In genomic region chr2:200469708-200470600, GRCh38 we compare ENCODE assay signal across 11 cellular contexts. TPM values are rescaled to one million over a fixed set of nuclear protein-coding genes. Genes with fewer than 3 reads are reported as not detected.
DNase-seq lines count a peak whose midpoint lies in the region; TF ChIP-seq lines count a peak whose summit lies in the region.
"Had no signal": no experiment of that assay in that cellular context is flagged by ENCODE, and none has a peak within 500 bp of the region (broad histone marks: within the 10 kb centered on the region; RNA-seq: fewer than 3 reads in every experiment).

No MANE protein-coding gene starts in this region.

- no peak overlapping the region for H3K4me3 Mint-ChIP-seq in activated CD4-positive, alpha-beta T cell treated with anti-CD3 and anti-CD28 coated beads, Interleukin-2, amount 10 ng/mL, durations not matched to agents 7 days and 5 days
- no peak overlapping the region for H3K4me3 Mint-ChIP-seq in type B pancreatic cell
- H3K4me3 Mint-ChIP-seq: activated naive CD4-positive, alpha-beta T cell treated with anti-CD3 and anti-CD28 coated beads, Interleukin-2, amount 50 U/mL, for 24 hours; stimulated activated naive B cell treated with anti-CD40 and anti-IgM and Interleukin-4, amounts not matched to agents 10 μg/mL and 1 μg/mL and 100 μg/mL, for 72 hours had no signal

- CTCF ChIA-PET in activated CD4-positive, alpha-beta T cell treated with anti-CD3 and anti-CD28 coated beads, Interleukin-2, amount 10 ng/mL, durations not matched to agents 7 days and 5 days (lab: Charles Lee), result interaction anchor here (1.2 to 1.8 kb wide), 4 partner anchors 10 to 484 kb away, joined by 3 to 5 read pairs (median 4); no protein-coding TSS in a partner anchor
- CTCF ChIA-PET in HEK293T (lab: Yijun Ruan, JAX), result interaction anchor here (0.6 to 1.9 kb wide), 4 partner anchors 11 to 496 kb away, joined by 3 to 8 read pairs (median 4); no protein-coding TSS in a partner anchor

- no peak overlapping the region for H3K4me3 ChIP-seq in muscle layer of duodenum (ENCODE audit: low read depth in 1 of 2, low read length in 2 of 2)

- H3K27ac Mint-ChIP-seq in activated CD4-positive, alpha-beta T cell treated with anti-CD3 and anti-CD28 coated beads, Interleukin-2, amount 10 ng/mL, durations not matched to agents 7 days and 5 days, result peak overlapping the region; percentile 7
- H3K27ac Mint-ChIP-seq in type B pancreatic cell, result peak overlapping the region; percentile 10
- H3K27ac Mint-ChIP-seq: stimulated activated naive B cell treated with anti-CD40 and anti-IgM and Interleukin-4, amounts not matched to agents 10 μg/mL and 1 μg/mL and 100 μg/mL, for 72 hours had no signal

- H3K27me3 ChIP-seq in muscle layer of duodenum (ENCODE audit: low read depth, low read length), result no peaks in the 10 kb centered on the region

- peaks cover 22 to 40% of the 10 kb centered on the region in 2 donors for H3K36me3 ChIP-seq in muscle layer of duodenum (ENCODE audit: control insufficient read depth in 1 of 2, insufficient read depth in 2 of 2, low read length in 2 of 2)

- peaks cover 45% of the 10 kb centered on the region for H3K4me1 Mint-ChIP-seq in activated CD4-positive, alpha-beta T cell treated with anti-CD3 and anti-CD28 coated beads, Interleukin-2, amount 10 ng/mL, durations not matched to agents 7 days and 5 days
- H3K4me1 Mint-ChIP-seq in type B pancreatic cell (ENCODE audit: unreplicated experiment), result peaks cover 35% of the 10 kb centered on the region

- H3K27me3 Mint-ChIP-seq in activated CD4-positive, alpha-beta T cell treated with anti-CD3 and anti-CD28 coated beads, Interleukin-2, amount 10 ng/mL, durations not matched to agents 7 days and 5 days, result no peaks in the 10 kb centered on the region
- H3K27me3 Mint-ChIP-seq in type B pancreatic cell, result no peaks in the 10 kb centered on the region
- H3K27me3 Mint-ChIP-seq: activated naive CD4-positive, alpha-beta T cell treated with anti-CD3 and anti-CD28 coated beads, Interleukin-2, amount 50 U/mL, for 24 hours; naive thymus-derived CD4-positive, alpha-beta T cell; stimulated activated naive B cell treated with anti-CD40 and anti-IgM and Interleukin-4, amounts not matched to agents 10 μg/mL and 1 μg/mL and 100 μg/mL, for 72 hours had no signal

- TF ChIP-seq CTCF in type B pancreatic cell (conservative IDR thresholded peaks at IDR 0.05), result no peak

- DNase-seq in activated CD4-positive, alpha-beta T cell treated with anti-CD3 and anti-CD28 coated beads, Interleukin-2, amount 10 ng/mL, durations not matched to agents 7 days and 5 days, result no peak
- DNase-seq in activated CD4-positive, alpha-beta T cell treated with anti-CD3 and anti-CD28 coated beads, Interleukin-2, amount 50 U/mL, for 4 hours, result no peak
- DNase-seq in foreskin melanocyte, result peak; percentile 66
- no peak for DNase-seq in type B pancreatic cell (ENCODE audit: extremely low spot score, unreplicated experiment)
- DNase-seq in SKM-1 treated with dmso at 0.1 percent for 144 hours (lab: John Stamatoyannopoulos, UW; ENCODE audit: unreplicated experiment), result no peak
- no peak for DNase-seq in HEK293T (ENCODE audit: extremely low spot score)
- no peak for DNase-seq in NCI-H1092 treated with DMSO at 0.1 percent for 48 hours (lab: John Stamatoyannopoulos, UW)
- DNase-seq: naive thymus-derived CD4-positive, alpha-beta T cell; stimulated activated naive B cell treated with anti-CD40 and anti-IgM and Interleukin-4, amounts not matched to agents 10 μg/mL and 1 μg/mL and 100 μg/mL, for 72 hours had no signal

- peaks cover 0 to 15% of the 10 kb centered on the region in 2 donors for H3K4me1 ChIP-seq in muscle layer of duodenum (ENCODE audit: control insufficient read depth in 1 of 2, insufficient read depth in 2 of 2, low read length in 2 of 2)

- H3K27ac ChIP-seq in muscle layer of duodenum (ENCODE audit: low read length), result peak overlapping the region; percentile 53

- H3K9me3 Mint-ChIP-seq in activated CD4-positive, alpha-beta T cell treated with anti-CD3 and anti-CD28 coated beads, Interleukin-2, amount 10 ng/mL, durations not matched to agents 7 days and 5 days, result no peaks in the 10 kb centered on the region
- no peaks in the 10 kb centered on the region for H3K9me3 Mint-ChIP-seq in type B pancreatic cell
- H3K9me3 Mint-ChIP-seq: activated naive CD4-positive, alpha-beta T cell treated with anti-CD3 and anti-CD28 coated beads, Interleukin-2, amount 50 U/mL, for 24 hours; stimulated activated naive B cell treated with anti-CD40 and anti-IgM and Interleukin-4, amounts not matched to agents 10 μg/mL and 1 μg/mL and 100 μg/mL, for 72 hours had no signal

- no peaks in the 10 kb centered on the region for H3K9me3 ChIP-seq in muscle layer of duodenum (ENCODE audit: control insufficient read depth in 1 of 2, low read length in 2 of 2)

- POLR2A ChIA-PET in activated CD4-positive, alpha-beta T cell treated with anti-CD3 and anti-CD28 coated beads, Interleukin-2, amount 10 ng/mL, durations not matched to agents 7 days and 5 days (lab: Charles Lee), result no interaction called here
- POLR2A ChIA-PET in HEK293T (lab: Yijun Ruan, JAX), result no interaction called here

- H3K36me3 Mint-ChIP-seq in activated CD4-positive, alpha-beta T cell treated with anti-CD3 and anti-CD28 coated beads, Interleukin-2, amount 10 ng/mL, durations not matched to agents 7 days and 5 days (ENCODE audit: low read depth), result peaks cover 52% of the 10 kb centered on the region
- H3K36me3 Mint-ChIP-seq in type B pancreatic cell, result peaks cover 53% of the 10 kb centered on the region
- H3K36me3 Mint-ChIP-seq: activated naive CD4-positive, alpha-beta T cell treated with anti-CD3 and anti-CD28 coated beads, Interleukin-2, amount 50 U/mL, for 24 hours; stimulated activated naive B cell treated with anti-CD40 and anti-IgM and Interleukin-4, amounts not matched to agents 10 μg/mL and 1 μg/mL and 100 μg/mL, for 72 hours had no signal

TF ChIP-seq in HEK293T, 16 proteins besides CTCF, POLR2A, EP300 and RAD21:
- TF ChIP-seq TARDBP (IDR thresholded peaks at IDR 0.05) (no peak), PKNOX1 (IDR thresholded peaks at IDR 0.05) (no peak), ARNT (IDR thresholded peaks at IDR 0.05) (no peak), BHLHE40 (IDR thresholded peaks at IDR 0.05; ENCODE audit: borderline replicate concordance) (no peak), ZNF384 (IDR thresholded peaks at IDR 0.05) (no peak), ELF4 (IDR thresholded peaks at IDR 0.05) (no peak), FOXM1 (IDR thresholded peaks at IDR 0.05; ENCODE audit: borderline replicate concordance) (no peak), SUZ12 (IDR thresholded peaks at IDR 0.05) (no peak), NFRKB (IDR thresholded peaks at IDR 0.05) (no peak), FOXK2 (IDR thresholded peaks at IDR 0.05) (no peak), LEF1 (IDR thresholded peaks at IDR 0.05; ENCODE audit: borderline replicate concordance) (no peak), L3MBTL2 (conservative IDR thresholded peaks at IDR 0.05) (no peak), SP1 (IDR thresholded peaks at IDR 0.05) (no peak)

RNA-seq across cellular contexts. Expression of gene KCTD18, which starts 39.9 kb away (rescaled TPM):
- total RNA-seq in activated CD4-positive, alpha-beta T cell treated with anti-CD3 and anti-CD28 coated beads, Interleukin-2, amount 10 ng/mL, durations not matched to agents 7 days and 5 days, result 10 to 100 TPM; 20.4 to 20.5 TPM
- 10.2 and 10.9 TPM in 2 replicates for total RNA-seq in type B pancreatic cell (ENCODE audit: low replicate concordance)

RNA-seq across cellular contexts. Expression of gene SGO2, which starts 56.1 kb away (rescaled TPM):
- 10 to 100 TPM; 47.7 to 55.2 TPM for total RNA-seq in activated CD4-positive, alpha-beta T cell treated with anti-CD3 and anti-CD28 coated beads, Interleukin-2, amount 10 ng/mL, durations not matched to agents 7 days and 5 days
- total RNA-seq in type B pancreatic cell (ENCODE audit: low replicate concordance), result 5.5 and 19.9 TPM in 2 replicates
